Comparison of ENCODE assay signal across 16 cellular contexts in the genomic region with DNA sequence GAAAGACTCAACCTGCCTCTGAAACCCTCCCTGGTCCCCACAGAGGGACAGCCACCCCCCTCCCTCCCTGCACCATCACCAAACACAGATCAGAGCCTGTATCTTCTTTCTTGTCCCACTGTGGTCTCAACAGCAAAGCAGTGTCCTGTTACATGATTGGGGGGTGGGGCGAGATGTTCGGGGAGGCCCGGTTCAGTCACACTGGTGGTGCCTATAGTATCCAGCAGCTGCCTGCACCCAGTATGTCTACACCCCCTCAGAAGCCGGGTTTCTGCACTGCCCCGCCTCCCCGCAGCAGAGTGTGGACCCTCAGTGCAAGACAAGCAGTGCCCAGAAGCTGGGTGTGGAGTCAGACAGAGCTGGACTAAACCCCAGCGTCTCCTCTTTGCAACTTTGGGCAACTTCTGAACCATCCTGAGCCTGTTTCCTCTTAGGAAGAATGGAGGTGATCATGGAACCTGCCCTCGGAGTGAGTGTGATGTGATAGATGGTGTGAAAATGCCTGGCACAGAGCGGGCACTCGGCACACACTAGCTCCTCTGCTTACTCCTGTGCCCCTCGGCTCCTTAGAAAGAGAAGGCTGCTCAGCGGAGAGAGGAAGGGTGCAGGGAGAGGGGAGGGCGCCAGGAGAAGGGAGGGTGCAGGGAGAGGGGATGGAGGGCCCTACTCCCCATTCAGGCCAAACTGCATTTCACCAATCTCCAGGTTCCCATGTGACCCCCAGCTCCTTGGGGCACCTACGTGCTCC.
A peak's percentile ranks its signal among the peaks of the same experiment; 100 is the strongest.
DNase-seq lines count a peak whose midpoint lies in the region; ATAC-seq and TF ChIP-seq lines count a peak whose summit lies in the region.
"Had no signal": no experiment of that assay in that cellular context is flagged by ENCODE, and none has a peak within 500 bp of the region (broad histone marks: within the 10 kb centered on the region; RNA-seq: fewer than 3 reads in every experiment).

No MANE protein-coding gene starts in this region.

- H3K27me3 ChIP-seq in neuronal stem cell (ENCODE audit: control insufficient read depth in 3 of 3, insufficient read depth in 3 of 3, low read depth in 1 of 3, low read length in 3 of 3) (peaks cover 0 to 19% (median 0%) of the 10 kb centered on the region in 3 experiments), dorsolateral prefrontal cortex (no peaks in the 10 kb centered on the region)

- peak overlapping the region; percentile 76 for H2AK5ac ChIP-seq in neuronal stem cell (ENCODE audit: low read depth, low read length)

- H2BK15ac ChIP-seq in neuronal stem cell (ENCODE audit: low read length): peak overlapping the region; percentile 4

- no peak overlapping the region for H4K8ac ChIP-seq in neuronal stem cell (ENCODE audit: low read depth, low read length)

- no peak overlapping the region for H4K91ac ChIP-seq in neuronal stem cell (ENCODE audit: low read depth, low read length, poor library complexity)

- peak overlapping the region; percentile 35 for H2BK12ac ChIP-seq in neuronal stem cell (ENCODE audit: low read length)

- H3K4me3 Mint-ChIP-seq in brain: peak overlapping the region in 2 of 5 experiments; percentile 24 to 32
- H3K4me3 Mint-ChIP-seq in activated T-helper 2 cell treated with anti-CD3 and anti-CD28 coated beads, Interferon-gamma antibody, Interleukin-2, Interleukin-4, amounts not matched to agents 10 μg/mL and 5 μg/mL and 100 μg/mL, durations not matched to agents 14 hours and 24 hours and 36 hours (ENCODE audit: low read depth): no peak overlapping the region

- peaks cover 0 to 2% of the 10 kb centered on the region in 2 donors for H3K36me3 ChIP-seq in neuronal stem cell (replicated peaks in 1 of 2; ENCODE audit: control insufficient read depth in 2 of 2, insufficient read depth in 2 of 2, low read length in 2 of 2)

- no peaks in the 10 kb centered on the region for H3K79me1 ChIP-seq in neuronal stem cell (ENCODE audit: low read depth, low read length)

- peak overlapping the region; percentile 92 to 98 (median 95) for H3K27ac Mint-ChIP-seq in brain
- no peak overlapping the region for H3K27ac Mint-ChIP-seq in activated T-helper 2 cell treated with anti-CD3 and anti-CD28 coated beads, Interferon-gamma antibody, Interleukin-2, Interleukin-4, amounts not matched to agents 10 μg/mL and 5 μg/mL and 100 μg/mL, durations not matched to agents 14 hours and 24 hours and 36 hours

- no peak overlapping the region for H3K4me2 ChIP-seq in neuronal stem cell (ENCODE audit: insufficient read depth, low read length, poor library complexity, severe bottlenecking)
- H3K4me2 ChIP-seq: PC-9 had no signal

- peaks cover 10% of the 10 kb centered on the region for H3K36me3 Mint-ChIP-seq in brain
- peaks cover 15% of the 10 kb centered on the region for H3K36me3 Mint-ChIP-seq in activated T-helper 2 cell treated with anti-CD3 and anti-CD28 coated beads, Interferon-gamma antibody, Interleukin-2, Interleukin-4, amounts not matched to agents 10 μg/mL and 5 μg/mL and 100 μg/mL, durations not matched to agents 14 hours and 24 hours and 36 hours (ENCODE audit: low read depth)

- H3K18ac ChIP-seq in neuronal stem cell (ENCODE audit: low read length): peak overlapping the region; percentile 67

- TF ChIP-seq CTCF in brain (conservative IDR thresholded peaks at IDR 0.05) (no peak), dorsolateral prefrontal cortex (IDR thresholded peaks at IDR 0.05 in 54 of 56, conservative IDR thresholded peaks at IDR 0.05 in 2 of 56; ENCODE audit: low read depth in 1 of 56, partially characterized antibody in 56 of 56) (no peak)

- H3K14ac ChIP-seq in neuronal stem cell (ENCODE audit: low read length): peak overlapping the region; percentile 39

- no peak overlapping the region for H3K4ac ChIP-seq in neuronal stem cell (ENCODE audit: low read length)

- H3K27ac ChIP-seq in neuronal stem cell (replicated peaks; ENCODE audit: low read length): no peak overlapping the region
- H3K27ac ChIP-seq in dorsolateral prefrontal cortex: peak overlapping the region in 1 of 59 donors; percentile 10
- H3K27ac ChIP-seq: C4-2B, PC-9 had no signal

- H2BK120ac ChIP-seq in neuronal stem cell (ENCODE audit: low read depth, low read length): no peak overlapping the region

- peaks cover 0 to 25% (median 14%) of the 10 kb centered on the region in 5 experiments for H3K9me3 Mint-ChIP-seq in brain
- H3K9me3 Mint-ChIP-seq in activated T-helper 2 cell treated with anti-CD3 and anti-CD28 coated beads, Interferon-gamma antibody, Interleukin-2, Interleukin-4, amounts not matched to agents 10 μg/mL and 5 μg/mL and 100 μg/mL, durations not matched to agents 14 hours and 24 hours and 36 hours: peaks cover 16% of the 10 kb centered on the region

- H3K4me3 ChIP-seq in neuronal stem cell (ENCODE audit: low read length in 2 of 2) (no peak overlapping the region), dorsolateral prefrontal cortex (no peak overlapping the region)
- H3K4me3 ChIP-seq: GM12878, PC-9 had no signal

- WGBS in neuronal stem cell (ENCODE audit: extremely low coverage in 2 of 2, insufficient read length in 2 of 2, insufficient replicate concordance in 1 of 2), 2 donors: no CpG with 5 or more reads among the region's 14 CpGs

- no peak overlapping the region for H2BK5ac ChIP-seq in neuronal stem cell (ENCODE audit: low read length)

- peaks cover 3% of the 10 kb centered on the region for H3K27me3 Mint-ChIP-seq in brain
- H3K27me3 Mint-ChIP-seq in activated T-helper 2 cell treated with anti-CD3 and anti-CD28 coated beads, Interferon-gamma antibody, Interleukin-2, Interleukin-4, amounts not matched to agents 10 μg/mL and 5 μg/mL and 100 μg/mL, durations not matched to agents 14 hours and 24 hours and 36 hours (ENCODE audit: low read depth): peaks cover 2% of the 10 kb centered on the region

- ATAC-seq in left ventricle myocardium superior (no peak), Right ventricle myocardium inferior (no peak), HG03342 (IDR thresholded peaks at IDR 0.05; ENCODE audit: unreplicated experiment) (no peak), GM18870 (IDR thresholded peaks at IDR 0.05; ENCODE audit: unreplicated experiment) (no peak)
- ATAC-seq: GM12878 had no signal

- H3K4me1 Mint-ChIP-seq in brain: peaks cover 69% of the 10 kb centered on the region
- peaks cover 33% of the 10 kb centered on the region for H3K4me1 Mint-ChIP-seq in activated T-helper 2 cell treated with anti-CD3 and anti-CD28 coated beads, Interferon-gamma antibody, Interleukin-2, Interleukin-4, amounts not matched to agents 10 μg/mL and 5 μg/mL and 100 μg/mL, durations not matched to agents 14 hours and 24 hours and 36 hours (ENCODE audit: low read depth)

- peaks cover 0 to 7% of the 10 kb centered on the region in 2 donors for H3K4me1 ChIP-seq in neuronal stem cell (ENCODE audit: control insufficient read depth in 2 of 2, insufficient read depth in 1 of 2, low read depth in 1 of 2, low read length in 2 of 2)

- H2AFZ ChIP-seq in neuronal stem cell (ENCODE audit: low read length): no peak overlapping the region
- H2AFZ ChIP-seq: PC-9 had no signal

- intact Hi-C loops in left ventricle myocardium superior (cut with micrococcal nuclease) (no loop called here), Right ventricle myocardium inferior (cut with DNase I) (no loop called here), dorsolateral prefrontal cortex (cut with DNase I) (no loop called here)
- intact Hi-C loops in activated T-helper 2 cell treated with anti-CD3 and anti-CD28 coated beads, Interferon-gamma antibody, Interleukin-2, Interleukin-4, amounts not matched to agents 10 μg/mL and 5 μg/mL and 100 μg/mL, durations not matched to agents 14 hours and 24 hours and 36 hours (cut with micrococcal nuclease): no loop called here

- H3K9ac ChIP-seq in neuronal stem cell (ENCODE audit: low read depth, low read length, poor library complexity): no peak overlapping the region

- H3K9me3 ChIP-seq in neuronal stem cell (replicated peaks in 1 of 2; ENCODE audit: control insufficient read depth in 2 of 2, insufficient read depth in 1 of 2, low read depth in 1 of 2, low read length in 2 of 2): peaks cover 0 to 4% of the 10 kb centered on the region in 2 donors

- peak; percentile 14 for DNase-seq in left ventricle myocardium superior
- DNase-seq in Right ventricle myocardium inferior (ENCODE audit: missing footprints): no peak
- DNase-seq in neuronal stem cell (ENCODE audit: low spot score): no peak
- DNase-seq in dorsolateral prefrontal cortex: no peak
- DNase-seq in activated T-helper 2 cell treated with anti-CD3 and anti-CD28 coated beads, Interferon-gamma antibody, Interleukin-2, Interleukin-4, amounts not matched to agents 10 μg/mL and 5 μg/mL and 100 μg/mL, durations not matched to agents 14 hours and 24 hours and 36 hours (ENCODE audit: low spot score): no peak
- DNase-seq: Calu3, NCI-H1048, NCI-H146, NCI-H2107, NCI-H748 treated with DMSO at 0.1 percent for 48 hours, PC-9 had no signal

- H3K23ac ChIP-seq in neuronal stem cell (ENCODE audit: low read depth, low read length, poor library complexity): no peak overlapping the region
